13 cellular contexts compared by ENCODE assay signal in genomic region chr1:163471766-163472165, GRCh38.
"Had no signal": no experiment of that assay in that cellular context is flagged by ENCODE, and none has a peak within 500 bp of the region (broad histone marks: within the 10 kb centered on the region; RNA-seq: fewer than 3 reads in every experiment).

No MANE protein-coding gene starts in this region.

- H3K27ac ChIP-seq: adrenal gland, esophagus squamous epithelium, stomach, testis, upper lobe of right lung had no signal

- H3K36me3 ChIP-seq: adrenal gland, esophagus squamous epithelium, stomach, upper lobe of right lung had no signal

- ATAC-seq: activated CD4-positive, alpha-beta T cell treated with anti-CD3 and anti-CD28 coated beads for 36 hours; upper lobe of right lung had no signal

- H3K4me3 ChIP-seq: adrenal gland, esophagus squamous epithelium, stomach, testis, upper lobe of right lung had no signal

- H3K27me3 ChIP-seq: adrenal gland, stomach, testis, upper lobe of right lung had no signal

- DNase-seq: activated CD4-positive, alpha-beta memory T cell treated with anti-CD3 and anti-CD28 coated beads for 36 hours; activated CD4-positive, alpha-beta T cell treated with anti-CD3 and anti-CD28 coated beads for 36 hours; activated naive CD4-positive, alpha-beta T cell treated with anti-CD3 and anti-CD28 coated beads, Interleukin-2, amount 10 ng/mL, durations not matched to agents 7 days and 5 days; activated T-cell treated with anti-CD3 and anti-CD28 coated beads, Interleukin-2, amount 50 U/mL, for 24 hours; adrenal gland; esophagus squamous epithelium; hippocampal formation; stimulated activated CD4-positive, alpha-beta T cell treated with anti-CD3 and anti-CD28 coated beads, Interleukin-12 subunit alpha, Interleukin-12 subunit beta, amount 100 ng/mL, for 4 hours; stimulated activated CD4-positive, alpha-beta T cell treated with anti-CD3 and anti-CD28 coated beads, Interleukin-2, amount 100 ng/mL, for 24 hours; stomach; T-helper 9 cell; testis; upper lobe of right lung had no signal
